In genomic region chr13:97446448-97446847, GRCh38 we compare ENCODE assay signal across 25 cellular contexts.
"Had no signal": no experiment of that assay in that cellular context is flagged by ENCODE, and none has a peak within 500 bp of the region (broad histone marks: within the 10 kb centered on the region; RNA-seq: fewer than 3 reads in every experiment).

No MANE protein-coding gene starts in this region.

- H3K27me3 Mint-ChIP-seq: naive thymus-derived CD4-positive, alpha-beta T cell; natural killer cell treated with Interleukin-12 subunit alpha and Interleukin-12 subunit beta and Interleukin-15 and Interleukin-18, amount 100 ng/mL, for 72 hours; progenitor cell of endocrine pancreas; stimulated activated memory B cell treated with anti-CD40 and anti-IgM and Interleukin-4, amounts not matched to agents 10 μg/mL and 1 μg/mL and 100 μg/mL, for 72 hours; stimulated activated naive CD8-positive, alpha-beta T cell treated with anti-CD3 and anti-CD28 coated beads, Interleukin-15, amount 100 ng/mL, for 72 hours had no signal

- H3K27ac ChIP-seq: left lung, lower lobe of right lung, ovary, right atrium auricular region, skin epidermis, tibial nerve, upper lobe of left lung, vagina had no signal

- H3K27ac Mint-ChIP-seq: naive thymus-derived CD4-positive, alpha-beta T cell; progenitor cell of endocrine pancreas; stimulated activated memory B cell treated with anti-CD40 and anti-IgM and Interleukin-4, amounts not matched to agents 10 μg/mL and 1 μg/mL and 100 μg/mL, for 72 hours; stimulated activated naive CD8-positive, alpha-beta T cell treated with anti-CD3 and anti-CD28 coated beads, Interleukin-15, amount 100 ng/mL, for 72 hours had no signal

- H3K36me3 Mint-ChIP-seq: natural killer cell treated with Interleukin-12 subunit alpha and Interleukin-12 subunit beta and Interleukin-15 and Interleukin-18, amount 100 ng/mL, for 72 hours had no signal

- H3K4me1 ChIP-seq: left lung, lower lobe of right lung, right atrium auricular region, upper lobe of left lung, vagina had no signal

- H3K4me3 ChIP-seq: left lung, lower lobe of right lung, mucosa of descending colon, ovary, right atrium auricular region, skin epidermis, tibial nerve, upper lobe of left lung, vagina had no signal

- H3K36me3 ChIP-seq: lower lobe of right lung, ovary, right atrium auricular region, upper lobe of left lung, vagina had no signal

- H3K4me3 Mint-ChIP-seq: naive thymus-derived CD4-positive, alpha-beta T cell; natural killer cell treated with Interleukin-12 subunit alpha and Interleukin-12 subunit beta and Interleukin-15 and Interleukin-18, amount 100 ng/mL, for 72 hours; stimulated activated memory B cell treated with anti-CD40 and anti-IgM and Interleukin-4, amounts not matched to agents 10 μg/mL and 1 μg/mL and 100 μg/mL, for 72 hours; stimulated activated naive CD8-positive, alpha-beta T cell treated with anti-CD3 and anti-CD28 coated beads, Interleukin-15, amount 100 ng/mL, for 72 hours had no signal

- H3K9me3 ChIP-seq: left lung, lower lobe of right lung, mucosa of descending colon, ovary, right atrium auricular region, tibial nerve, upper lobe of left lung, vagina had no signal

- H3K9me3 Mint-ChIP-seq: natural killer cell treated with Interleukin-12 subunit alpha and Interleukin-12 subunit beta and Interleukin-15 and Interleukin-18, amount 100 ng/mL, for 72 hours; stimulated activated memory B cell treated with anti-CD40 and anti-IgM and Interleukin-4, amounts not matched to agents 10 μg/mL and 1 μg/mL and 100 μg/mL, for 72 hours; stimulated activated naive CD8-positive, alpha-beta T cell treated with anti-CD3 and anti-CD28 coated beads, Interleukin-15, amount 100 ng/mL, for 72 hours had no signal

- DNase-seq: hippocampal formation; kidney; left colon; left lung; lower lobe of right lung; mammary epithelial cell; mesenchymal stem cell; midbrain; mucosa of descending colon; naive thymus-derived CD4-positive, alpha-beta T cell; ovary; stimulated activated CD4-positive, alpha-beta T cell treated with anti-CD3 and anti-CD28 coated beads, Interleukin-12 subunit alpha, Interleukin-12 subunit beta, amount 100 ng/mL, for 4 hours; stimulated activated CD4-positive, alpha-beta T cell treated with anti-CD3 and anti-CD28 coated beads, Interleukin-4, amount 100 ng/mL, for 4 hours; stimulated activated CD8-positive, alpha-beta memory T cell treated with anti-CD3 and anti-CD28 coated beads, Interleukin-4, amount 100 ng/mL, for 48 hours; stimulated activated naive CD4-positive, alpha-beta T cell treated with Interleukin-2 at 50 U/mL for 16 hours; stimulated activated naive CD8-positive, alpha-beta T cell treated with anti-CD3 and anti-CD28 coated beads, Interleukin-15, amount 100 ng/mL, for 72 hours; substantia nigra; upper lobe of left lung had no signal
